14 cellular contexts compared by ENCODE assay signal in the genomic region with DNA sequence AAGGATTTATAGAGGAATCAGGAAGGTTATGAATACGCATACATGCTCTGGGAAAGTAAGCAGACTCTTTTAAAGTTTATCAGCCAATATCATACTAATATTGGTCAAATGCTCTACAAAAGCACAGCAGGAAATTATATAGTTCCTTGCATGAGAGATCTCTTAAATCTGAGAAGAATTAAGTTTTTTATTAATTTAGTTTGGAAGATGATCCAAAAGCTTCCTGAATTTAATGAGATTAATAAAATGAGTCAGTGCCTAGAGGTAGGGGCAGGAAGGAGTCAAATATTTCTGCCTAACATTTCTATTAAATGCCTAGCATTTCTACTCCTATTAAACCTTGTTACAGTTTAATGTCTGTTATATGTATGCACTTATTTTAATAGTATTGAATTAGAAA.
DNase-seq lines count a peak whose midpoint lies in the region; ATAC-seq and TF ChIP-seq lines count a peak whose summit lies in the region.
"Had no signal": no experiment of that assay in that cellular context is flagged by ENCODE, and none has a peak within 500 bp of the region (broad histone marks: within the 10 kb centered on the region; RNA-seq: fewer than 3 reads in every experiment).

No MANE protein-coding gene starts in this region.

- no peak for ATAC-seq in GM23338
- no peak for ATAC-seq in WTC11
- ATAC-seq: HCT116 had no signal

- H3K4me1 ChIP-seq in GM23338 (ENCODE audit: insufficient read depth) (peaks cover 6% of the 10 kb centered on the region), neuronal stem cell (ENCODE audit: control insufficient read depth in 2 of 2, insufficient read depth in 1 of 2, low read depth in 1 of 2, low read length in 2 of 2) (no peaks in the 10 kb centered on the region)

- H4K8ac ChIP-seq in neuronal stem cell (ENCODE audit: low read depth, low read length) = no peak overlapping the region

- H3K9me3 ChIP-seq in neuronal stem cell (replicated peaks in 1 of 2; ENCODE audit: control insufficient read depth in 2 of 2, insufficient read depth in 1 of 2, low read depth in 1 of 2, low read length in 2 of 2) = no peaks in the 10 kb centered on the region

- H3K18ac ChIP-seq in neuronal stem cell (ENCODE audit: low read length) = no peak overlapping the region

- H2AFZ ChIP-seq in GM23338 (peak overlapping the region; percentile 92; the same call in 1 of the 2 replicates), neuronal stem cell (ENCODE audit: low read length) (peak overlapping the region; percentile 76)

- H3K27ac Mint-ChIP-seq in GM23338 (no peak overlapping the region), WTC11 (peak overlapping the region; percentile 49; the same call in 1 of the 2 replicates), nephron (peak overlapping the region; percentile 70 to 86 (median 79)), endothelial cell (ENCODE audit: unreplicated experiment) (no peak overlapping the region)
- H3K27ac Mint-ChIP-seq: B cell; CD4-positive, alpha-beta memory T cell had no signal

- H3K27me3 Mint-ChIP-seq in GM23338 (ENCODE audit: insufficient read depth, low read depth, poor library complexity) (no peaks in the 10 kb centered on the region), WTC11 (ENCODE audit: low read depth) (no peaks in the 10 kb centered on the region; the same call in 1 of the 2 replicates), nephron (ENCODE audit: low read depth) (no peaks in the 10 kb centered on the region), endothelial cell (ENCODE audit: unreplicated experiment) (no peaks in the 10 kb centered on the region)
- H3K27me3 Mint-ChIP-seq: B cell; CD4-positive, alpha-beta memory T cell had no signal

- no peak overlapping the region for H3K23ac ChIP-seq in neuronal stem cell (ENCODE audit: low read depth, low read length, poor library complexity)

- WGBS in neuronal stem cell (ENCODE audit: extremely low coverage in 2 of 2, insufficient read length in 2 of 2, insufficient replicate concordance in 1 of 2), 2 donors = no CpG with 5 or more reads among the region's 1 CpG

- H3F3A ChIP-seq in GM23338 (replicated peaks; ENCODE audit: low read depth) = no peaks in the 10 kb centered on the region

- H2BK120ac ChIP-seq in neuronal stem cell (ENCODE audit: low read depth, low read length) = no peak overlapping the region

- H3K9me2 ChIP-seq in GM23338 (ENCODE audit: insufficient read depth) = no peaks in the 10 kb centered on the region

- H3K79me1 ChIP-seq in neuronal stem cell (ENCODE audit: low read depth, low read length) = no peaks in the 10 kb centered on the region

- CTCF ChIA-PET in WTC11 (lab: Charles Lee) = no interaction called here

- H3K36me3 Mint-ChIP-seq in GM23338 (ENCODE audit: low read depth) (peaks cover 9% of the 10 kb centered on the region; the same call in 2 of the 3 replicates), WTC11 (peaks cover 15% of the 10 kb centered on the region), nephron (ENCODE audit: low read depth) (peaks cover 7% of the 10 kb centered on the region), endothelial cell (ENCODE audit: low read depth, unreplicated experiment) (no peaks in the 10 kb centered on the region)
- H3K36me3 Mint-ChIP-seq: CD4-positive, alpha-beta memory T cell had no signal

- POLR2A ChIA-PET in WTC11 (lab: Charles Lee) = no interaction called here

- H3K27ac ChIP-seq in GM23338 (ENCODE audit: low read depth) (no peak overlapping the region), neuronal stem cell (replicated peaks; ENCODE audit: low read length) (no peak overlapping the region)
- H3K27ac ChIP-seq: HL-60 had no signal

- no peak overlapping the region for H2BK12ac ChIP-seq in neuronal stem cell (ENCODE audit: low read length)

- TF ChIP-seq CTCF in GM23338 (conservative IDR thresholded peaks at IDR 0.05; ENCODE audit: low read depth in 2 of 2) = no peak
- no peak for TF ChIP-seq CTCF in WTC11 (IDR thresholded peaks at IDR 0.05)
- TF ChIP-seq CTCF in nephron (IDR thresholded peaks at IDR 0.05; ENCODE audit: unreplicated experiment in 3 of 3) = no peak
- TF ChIP-seq CTCF in endothelial cell (IDR thresholded peaks at IDR 0.05; ENCODE audit: unreplicated experiment) = no peak

- DNase-seq in GM23338 (ENCODE audit: low spot score) = no peak
- no peak for DNase-seq in WTC11 (ENCODE audit: low spot score)
- no peak for DNase-seq in neuronal stem cell (ENCODE audit: low spot score)
- DNase-seq in amniotic stem cell (lab: John Stamatoyannopoulos, UW) = no peak
- no peak for DNase-seq in NCI-H2029 (lab: John Stamatoyannopoulos, UW)
- no peak for DNase-seq in endothelial cell (ENCODE audit: low spot score)
- no peak for DNase-seq in glomerular visceral epithelial cell (ENCODE audit: extremely low spot score)
- DNase-seq: C1 segment of cervical spinal cord; CD4-positive, alpha-beta memory T cell; DMS79 had no signal

- H2BK5ac ChIP-seq in neuronal stem cell (ENCODE audit: low read length) = no peak overlapping the region

- H3K14ac ChIP-seq in neuronal stem cell (ENCODE audit: low read length) = no peak overlapping the region

- H3K4me2 ChIP-seq in GM23338 = no peak overlapping the region
- H3K4me2 ChIP-seq in neuronal stem cell (ENCODE audit: insufficient read depth, low read length, poor library complexity, severe bottlenecking) = no peak overlapping the region

- H4K91ac ChIP-seq in neuronal stem cell (ENCODE audit: low read depth, low read length, poor library complexity) = no peak overlapping the region

- H4K20me1 ChIP-seq in GM23338 (replicated peaks; ENCODE audit: insufficient read depth) = no peaks in the 10 kb centered on the region

- H2BK15ac ChIP-seq in neuronal stem cell (ENCODE audit: low read length) = no peak overlapping the region

- H3K9ac ChIP-seq in neuronal stem cell (ENCODE audit: low read depth, low read length, poor library complexity) = no peak overlapping the region

- H3K4ac ChIP-seq in neuronal stem cell (ENCODE audit: low read length) = no peak overlapping the region

- H3K4me3 Mint-ChIP-seq in GM23338 = no peak overlapping the region
- no peak overlapping the region for H3K4me3 Mint-ChIP-seq in WTC11
- no peak overlapping the region for H3K4me3 Mint-ChIP-seq in nephron
- no peak overlapping the region for H3K4me3 Mint-ChIP-seq in endothelial cell (ENCODE audit: unreplicated experiment)
- H3K4me3 Mint-ChIP-seq: B cell; CD4-positive, alpha-beta memory T cell had no signal

- H3K4me3 ChIP-seq in GM23338 (no peak overlapping the region), neuronal stem cell (ENCODE audit: low read length in 2 of 2) (no peak overlapping the region)

- peaks cover 10% of the 10 kb centered on the region for H3K4me1 Mint-ChIP-seq in GM23338
- peaks cover 15% of the 10 kb centered on the region for H3K4me1 Mint-ChIP-seq in WTC11
- H3K4me1 Mint-ChIP-seq in nephron = peaks cover 10% of the 10 kb centered on the region
- H3K4me1 Mint-ChIP-seq in endothelial cell (ENCODE audit: unreplicated experiment) = peaks cover 4% of the 10 kb centered on the region
- H3K4me1 Mint-ChIP-seq: B cell; CD4-positive, alpha-beta memory T cell had no signal

- H3K36me3 ChIP-seq in GM23338 (ENCODE audit: insufficient read depth) (no peaks in the 10 kb centered on the region), neuronal stem cell (replicated peaks in 1 of 2; ENCODE audit: control insufficient read depth in 2 of 2, insufficient read depth in 2 of 2, low read length in 2 of 2) (no peaks in the 10 kb centered on the region)

- peaks cover 24% of the 10 kb centered on the region for H3K9me3 Mint-ChIP-seq in GM23338
- peaks cover 18% of the 10 kb centered on the region for H3K9me3 Mint-ChIP-seq in WTC11
- H3K9me3 Mint-ChIP-seq in nephron = peaks cover 17% of the 10 kb centered on the region
- H3K9me3 Mint-ChIP-seq in endothelial cell (ENCODE audit: unreplicated experiment) = no peaks in the 10 kb centered on the region

- H3K27me3 ChIP-seq in GM23338 (ENCODE audit: insufficient read depth) (no peaks in the 10 kb centered on the region), neuronal stem cell (ENCODE audit: control insufficient read depth in 3 of 3, insufficient read depth in 3 of 3, low read depth in 1 of 3, low read length in 3 of 3) (no peaks in the 10 kb centered on the region)

- H2AK5ac ChIP-seq in neuronal stem cell (ENCODE audit: low read depth, low read length) = no peak overlapping the region

- no peaks in the 10 kb centered on the region for H3K79me2 ChIP-seq in GM23338 (replicated peaks; ENCODE audit: insufficient read depth)

TF ChIP-seq in GM23338, 12 proteins besides CTCF, POLR2A, EP300 and RAD21 (continues in another document):
- no peak for TF ChIP-seq JUNB (IDR thresholded peaks at IDR 0.05; ENCODE audit: unreplicated experiment)

TF ChIP-seq in WTC11, 78 proteins besides CTCF, POLR2A, EP300 and RAD21 (continues in another document):
- TF ChIP-seq NR2C2 (CRISPR knock-in tag; IDR thresholded peaks at IDR 0.05) (no peak), SMAD4 (CRISPR knock-in tag; IDR thresholded peaks at IDR 0.05) (no peak), NFYB (CRISPR knock-in tag; conservative IDR thresholded peaks at IDR 0.05; ENCODE audit: low read depth) (no peak), ZNF423 (CRISPR knock-in tag; IDR thresholded peaks at IDR 0.05) (no peak), MXD4 (CRISPR knock-in tag; IDR thresholded peaks at IDR 0.05; ENCODE audit: borderline replicate concordance) (no peak)
- TF ChIP-seq, protein P1, sequence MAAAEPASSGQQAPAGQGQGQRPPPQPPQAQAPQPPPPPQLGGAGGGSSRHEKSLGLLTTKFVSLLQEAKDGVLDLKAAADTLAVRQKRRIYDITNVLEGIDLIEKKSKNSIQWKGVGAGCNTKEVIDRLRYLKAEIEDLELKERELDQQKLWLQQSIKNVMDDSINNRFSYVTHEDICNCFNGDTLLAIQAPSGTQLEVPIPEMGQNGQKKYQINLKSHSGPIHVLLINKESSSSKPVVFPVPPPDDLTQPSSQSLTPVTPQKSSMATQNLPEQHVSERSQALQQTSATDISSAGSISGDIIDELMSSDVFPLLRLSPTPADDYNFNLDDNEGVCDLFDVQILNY (CRISPR knock-in tag; IDR thresholded peaks at IDR 0.05) = no peak
- TF ChIP-seq, protein P2, sequence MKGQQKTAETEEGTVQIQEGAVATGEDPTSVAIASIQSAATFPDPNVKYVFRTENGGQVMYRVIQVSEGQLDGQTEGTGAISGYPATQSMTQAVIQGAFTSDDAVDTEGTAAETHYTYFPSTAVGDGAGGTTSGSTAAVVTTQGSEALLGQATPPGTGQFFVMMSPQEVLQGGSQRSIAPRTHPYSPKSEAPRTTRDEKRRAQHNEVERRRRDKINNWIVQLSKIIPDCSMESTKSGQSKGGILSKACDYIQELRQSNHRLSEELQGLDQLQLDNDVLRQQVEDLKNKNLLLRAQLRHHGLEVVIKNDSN (CRISPR knock-in tag; IDR thresholded peaks at IDR 0.05) = no peak

Comparison
In these comparisons a context has a peak if more than half of its experiments do, and no peak if none do; other contexts are left out.
1. H3K27ac Mint-ChIP-seq: peak in WTC11 (single experiment) and nephron (3 of 3); none in GM23338 (single experiment) and endothelial cell (single experiment).